ENCODE assay signal across 30 cellular contexts in genomic region chr1:78102916-78103315, GRCh38. TPM values are rescaled to one million over a fixed set of nuclear protein-coding genes. Genes with fewer than 3 reads are reported as not detected.
DNase-seq lines count a peak whose midpoint lies in the region; ATAC-seq and TF ChIP-seq lines count a peak whose summit lies in the region.
"Had no signal": no experiment of that assay in that cellular context is flagged by ENCODE, and none has a peak within 500 bp of the region (broad histone marks: within the 10 kb centered on the region; RNA-seq: fewer than 3 reads in every experiment).

No MANE protein-coding gene starts in this region.

- no peaks in the 10 kb centered on the region for H3K9me2 ChIP-seq in SK-N-SH

- TF ChIP-seq RAD21 in SK-N-SH (IDR thresholded peaks at IDR 0.05; ENCODE audit: low read length), result no peak

- H2AFZ ChIP-seq in SK-N-SH (ENCODE audit: low read depth) (0 out of 2 replicates have a peak overlapping the region, but pooled peaks have one; percentile 15), fibroblast of lung (ENCODE audit: low read length) (no peak overlapping the region), smooth muscle cell (ENCODE audit: low read depth) (no peak overlapping the region)
- H2AFZ ChIP-seq: PC-9 had no signal

- H3K79me2 ChIP-seq in SK-N-SH (ENCODE audit: insufficient read depth), result no peaks in the 10 kb centered on the region
- no peaks in the 10 kb centered on the region for H3K79me2 ChIP-seq in fibroblast of lung (ENCODE audit: control insufficient read depth, insufficient read depth, low read length)
- no peaks in the 10 kb centered on the region for H3K79me2 ChIP-seq in smooth muscle cell (ENCODE audit: low read depth)

- no peak for DNase-seq in SK-N-SH
- peak; percentile 71 for DNase-seq in LHCN-M2 (ENCODE audit: low read depth)
- no peak for DNase-seq in fibroblast of lung (ENCODE audit: low read depth in 2 of 2)
- DNase-seq in smooth muscle cell (lab: John Stamatoyannopoulos, UW; ENCODE audit: unreplicated experiment), result no peak
- DNase-seq in activated CD4-positive, alpha-beta T cell treated with anti-CD3 and anti-CD28 coated beads for 36 hours, result no peak
- DNase-seq: activated CD4-positive, alpha-beta T cell treated with anti-CD3 and anti-CD28 coated beads for 4 hours; activated naive CD4-positive, alpha-beta T cell treated with anti-CD3 and anti-CD28 coated beads, Interleukin-2, amount 10 ng/mL, durations not matched to agents 7 days and 5 days; CD4-positive, CD25-positive, alpha-beta regulatory T cell; cortex of kidney; DND-41; effector memory CD4-positive, alpha-beta T cell; head of caudate nucleus; MM.1S; natural killer cell; NCI-H1105 treated with DMSO at 0.1 percent for 48 hours; NCI-H2029 treated with DMSO at 0.1 percent for 48 hours; NCI-H526; nucleus accumbens; PC-9; SHP77 treated with DMSO at 0.1 percent for 48 hours; stimulated activated naive CD4-positive, alpha-beta T cell; upper lobe of left lung had no signal

- intact Hi-C loops in activated CD4-positive, alpha-beta T cell treated with anti-CD3 and anti-CD28 coated beads for 36 hours (cut with DNase I, micrococcal nuclease), result no loop called here

- no peak overlapping the region for H3K4me3 ChIP-seq in SK-N-SH (ENCODE audit: low read depth in 2 of 2, low read length in 1 of 2)
- H3K4me3 ChIP-seq in fibroblast of lung (replicated peaks in 1 of 4; ENCODE audit: control extremely low read depth in 1 of 4, insufficient read depth in 1 of 4, low read depth in 3 of 4, low read length in 4 of 4), result no peak overlapping the region
- H3K4me3 ChIP-seq in smooth muscle cell, result no peak overlapping the region
- H3K4me3 ChIP-seq: PC-9, skin epidermis, upper lobe of left lung had no signal

- peak overlapping the region in 1 of 2 experiments; percentile 97; a peak in 2 of 4 replicates for H3K27ac ChIP-seq in SK-N-SH (ENCODE audit: low read depth in 2 of 2, low read length in 1 of 2)
- peak overlapping the region; percentile 65 for H3K27ac ChIP-seq in fibroblast of lung (ENCODE audit: insufficient read depth, low read length)
- H3K27ac ChIP-seq in smooth muscle cell (ENCODE audit: low read depth), result peak overlapping the region; percentile 86
- H3K27ac ChIP-seq: 22Rv1, KMS-11, PC-9 had no signal

- POLR2A ChIA-PET in SK-N-SH (lab: Yijun Ruan, JAX), result no interaction called here
- POLR2A ChIA-PET in activated CD4-positive, alpha-beta T cell treated with anti-CD3 and anti-CD28 coated beads for 36 hours (lab: Charles Lee), result no interaction called here

- H3K27me3 Mint-ChIP-seq in activated CD4-positive, alpha-beta T cell treated with anti-CD3 and anti-CD28 coated beads for 36 hours, result peaks cover 4% of the 10 kb centered on the region
- H3K27me3 Mint-ChIP-seq: activated naive CD4-positive, alpha-beta T cell treated with anti-CD3 and anti-CD28 coated beads, Interleukin-2, amount 10 ng/mL, durations not matched to agents 7 days and 5 days had no signal

- no peak overlapping the region for H3K4me2 ChIP-seq in SK-N-SH
- no peak overlapping the region for H3K4me2 ChIP-seq in fibroblast of lung (ENCODE audit: extremely low read depth, insufficient read depth, low read length)
- H3K4me2 ChIP-seq in smooth muscle cell, result no peak overlapping the region
- H3K4me2 ChIP-seq: KMS-11, PC-9 had no signal

- H4K20me1 ChIP-seq in SK-N-SH (ENCODE audit: insufficient read depth), result no peaks in the 10 kb centered on the region
- no peaks in the 10 kb centered on the region for H4K20me1 ChIP-seq in fibroblast of lung (ENCODE audit: control insufficient read depth, extremely low read depth, insufficient read depth, low read length)
- H4K20me1 ChIP-seq in smooth muscle cell (ENCODE audit: low read depth), result no peaks in the 10 kb centered on the region

- TF ChIP-seq CTCF in SK-N-SH (IDR thresholded peaks at IDR 0.05), result no peak
- no peak for TF ChIP-seq CTCF in fibroblast of lung (conservative IDR thresholded peaks at IDR 0.05 in 1 of 2, IDR thresholded peaks at IDR 0.05 in 1 of 2; ENCODE audit: low read depth in 1 of 2, low read length in 2 of 2)
- TF ChIP-seq CTCF in smooth muscle cell (IDR thresholded peaks at IDR 0.05; ENCODE audit: borderline replicate concordance, insufficient read depth, poor library complexity, severe bottlenecking), result no peak

- H3K9ac ChIP-seq in SK-N-SH (peak overlapping the region; percentile 68; the same call in 1 of the 2 replicates), fibroblast of lung (ENCODE audit: insufficient read depth, low read length) (no peak overlapping the region), smooth muscle cell (ENCODE audit: low read depth) (no peak overlapping the region)
- H3K9ac ChIP-seq: KMS-11 had no signal

- H3K9me3 Mint-ChIP-seq in activated CD4-positive, alpha-beta T cell treated with anti-CD3 and anti-CD28 coated beads for 36 hours (ENCODE audit: low read depth), result no peaks in the 10 kb centered on the region
- H3K9me3 Mint-ChIP-seq: activated naive CD4-positive, alpha-beta T cell treated with anti-CD3 and anti-CD28 coated beads, Interleukin-2, amount 10 ng/mL, durations not matched to agents 7 days and 5 days; activated T-helper 17 cell treated with anti-CD3 and anti-CD28 coated beads, Interleukin-2, amount 50 U/mL, for 72 hours; natural killer cell; T-helper 2 cell treated with Interferon-gamma antibody and Interleukin-4, amounts not matched to agents 5 μg/mL and 100 μg/mL, for 36 hours had no signal

- no peak overlapping the region for H3K27ac Mint-ChIP-seq in activated CD4-positive, alpha-beta T cell treated with anti-CD3 and anti-CD28 coated beads for 36 hours
- H3K27ac Mint-ChIP-seq: activated naive CD4-positive, alpha-beta T cell treated with anti-CD3 and anti-CD28 coated beads, Interleukin-2, amount 10 ng/mL, durations not matched to agents 7 days and 5 days; activated T-helper 17 cell treated with anti-CD3 and anti-CD28 coated beads, Interleukin-2, amount 50 U/mL, for 72 hours; CD4-positive, CD25-positive, alpha-beta regulatory T cell; natural killer cell; T-helper 2 cell treated with Interferon-gamma antibody and Interleukin-4, amounts not matched to agents 5 μg/mL and 100 μg/mL, for 36 hours had no signal

- ATAC-seq in SK-N-SH treated with all-trans-retinoic acid at 6 μM for 48 hours (no peak), HG02840 (IDR thresholded peaks at IDR 0.05; ENCODE audit: low FRiP score, unreplicated experiment) (no peak), HG02938 (IDR thresholded peaks at IDR 0.05; ENCODE audit: unreplicated experiment) (no peak)
- ATAC-seq in activated CD4-positive, alpha-beta T cell treated with anti-CD3 and anti-CD28 coated beads for 36 hours, result no peak
- ATAC-seq: activated T-helper 17 cell treated with anti-CD3 and anti-CD28 coated beads, Interleukin-2, amount 50 U/mL, for 72 hours; natural killer cell had no signal

- TF ChIP-seq EP300 in SK-N-SH (IDR thresholded peaks at IDR 0.05; ENCODE audit: borderline replicate concordance in 1 of 2, low read depth in 1 of 2, low read length in 1 of 2), result no peak

- no peak overlapping the region for H3K4me3 Mint-ChIP-seq in activated CD4-positive, alpha-beta T cell treated with anti-CD3 and anti-CD28 coated beads for 36 hours
- H3K4me3 Mint-ChIP-seq: activated naive CD4-positive, alpha-beta T cell treated with anti-CD3 and anti-CD28 coated beads, Interleukin-2, amount 10 ng/mL, durations not matched to agents 7 days and 5 days; activated T-helper 17 cell treated with anti-CD3 and anti-CD28 coated beads, Interleukin-2, amount 50 U/mL, for 72 hours; CD4-positive, CD25-positive, alpha-beta regulatory T cell; natural killer cell; T-helper 2 cell treated with Interferon-gamma antibody and Interleukin-4, amounts not matched to agents 5 μg/mL and 100 μg/mL, for 36 hours had no signal

- no peaks in the 10 kb centered on the region for H3K36me3 ChIP-seq in SK-N-SH (replicated peaks in 1 of 2; ENCODE audit: control insufficient read depth in 1 of 2, insufficient read depth in 2 of 2, low read length in 1 of 2)
- H3K36me3 ChIP-seq in fibroblast of lung (ENCODE audit: control insufficient read depth, insufficient read depth, low read length), result no peaks in the 10 kb centered on the region
- no peaks in the 10 kb centered on the region for H3K36me3 ChIP-seq in smooth muscle cell (ENCODE audit: low read depth)
- H3K36me3 ChIP-seq: upper lobe of left lung had no signal

- H3K4me1 ChIP-seq in SK-N-SH (ENCODE audit: control insufficient read depth in 1 of 2, insufficient read depth in 2 of 2, low read depth in 1 of 2, low read length in 1 of 2) (peaks cover 0 to 19% of the 10 kb centered on the region in 2 experiments; a peak in 1 of 4 replicates), fibroblast of lung (ENCODE audit: control insufficient read depth, extremely low read depth, insufficient read depth, low read length) (peaks cover 16% of the 10 kb centered on the region), smooth muscle cell (ENCODE audit: low read depth) (no peaks in the 10 kb centered on the region)

- H3K9me3 ChIP-seq in SK-N-SH, result no peaks in the 10 kb centered on the region
- no peaks in the 10 kb centered on the region for H3K9me3 ChIP-seq in fibroblast of lung (ENCODE audit: control insufficient read depth, insufficient read depth, low read depth, low read length)
- no peaks in the 10 kb centered on the region for H3K9me3 ChIP-seq in smooth muscle cell (replicated peaks; ENCODE audit: low read depth)
- H3K9me3 ChIP-seq: upper lobe of left lung had no signal

- 90% methylated on average over 2 of the region's 2 CpGs for WGBS in SK-N-SH (ENCODE audit: low lambda C conversion rate)
- WGBS in smooth muscle cell (ENCODE audit: low lambda C conversion rate), result 83% methylated on average over 2 of the region's 2 CpGs

- H3K27me3 ChIP-seq in SK-N-SH (ENCODE audit: insufficient read depth) (no peaks in the 10 kb centered on the region), fibroblast of lung (ENCODE audit: control insufficient read depth, insufficient read depth, low read length) (no peaks in the 10 kb centered on the region), smooth muscle cell (ENCODE audit: low read depth) (no peaks in the 10 kb centered on the region)
- H3K27me3 ChIP-seq: upper lobe of left lung had no signal

- H3K4me1 Mint-ChIP-seq in activated CD4-positive, alpha-beta T cell treated with anti-CD3 and anti-CD28 coated beads for 36 hours, result no peaks in the 10 kb centered on the region
- H3K4me1 Mint-ChIP-seq: activated naive CD4-positive, alpha-beta T cell treated with anti-CD3 and anti-CD28 coated beads, Interleukin-2, amount 10 ng/mL, durations not matched to agents 7 days and 5 days; activated T-helper 17 cell treated with anti-CD3 and anti-CD28 coated beads, Interleukin-2, amount 50 U/mL, for 72 hours; CD4-positive, CD25-positive, alpha-beta regulatory T cell; natural killer cell had no signal

- CTCF ChIA-PET in SK-N-SH (lab: Yijun Ruan, JAX), result interaction anchor here (0.8 to 3.7 kb wide), 3 partner anchors 11 to 44 kb away, joined by 3 to 22 read pairs (median 8); no protein-coding TSS in a partner anchor
- CTCF ChIA-PET in activated CD4-positive, alpha-beta T cell treated with anti-CD3 and anti-CD28 coated beads for 36 hours (lab: Charles Lee), result interaction anchor here (0.6 to 1.2 kb wide), 2 partner anchors 12 to 101 kb away, joined by 3 read pairs; no protein-coding TSS in a partner anchor

- no peaks in the 10 kb centered on the region for H3K36me3 Mint-ChIP-seq in activated CD4-positive, alpha-beta T cell treated with anti-CD3 and anti-CD28 coated beads for 36 hours (ENCODE audit: low read depth)
- H3K36me3 Mint-ChIP-seq: activated naive CD4-positive, alpha-beta T cell treated with anti-CD3 and anti-CD28 coated beads, Interleukin-2, amount 10 ng/mL, durations not matched to agents 7 days and 5 days; CD4-positive, CD25-positive, alpha-beta regulatory T cell; natural killer cell had no signal

- H3F3A ChIP-seq in SK-N-SH (replicated peaks; ENCODE audit: insufficient read depth) (peaks cover 29% of the 10 kb centered on the region), smooth muscle cell (ENCODE audit: low read depth) (no peaks in the 10 kb centered on the region)

RNA-seq across cellular contexts. Expression of gene GIPC2, which starts 57.1 kb away (rescaled TPM):
- polyA plus RNA-seq in SK-N-SH (2012; rRNA removed) (0.02 TPM in 1 of 2 replicates, not detected in the other), fibroblast of lung (0.35 and 0.56 TPM in 2 replicates), smooth muscle cell (0.05 TPM in 1 of 2 replicates, not detected in the other)
- 0.04 TPM in 2 replicates for polyA plus RNA-seq in SK-N-SH (2012; cell fraction: cytosol; rRNA removed)
- not detected in 2 replicates for polyA plus RNA-seq in SK-N-SH (2012; cell fraction: nucleus; rRNA removed)
- total RNA-seq in LHCN-M2 (2014; rRNA removed) (1.5 and 1.7 TPM in 2 replicates), fibroblast of lung (0.50 and 0.77 TPM in 2 replicates), smooth muscle cell (0.13 TPM in 1 of 2 replicates, not detected in the other)
- 0.81 TPM for polyA plus RNA-seq in LHCN-M2 (2012)
- polyA plus RNA-seq in fibroblast of lung (2012), result 0.30 and 0.51 TPM in 2 replicates
- not detected in 2 replicates for polyA minus RNA-seq in fibroblast of lung (ENCODE audit: low replicate concordance)
- total RNA-seq in activated CD4-positive, alpha-beta T cell treated with anti-CD3 and anti-CD28 coated beads for 36 hours, result under 1 TPM; 0.05 to 0.09 TPM
- total RNA-seq: CD4-positive, CD25-positive, alpha-beta regulatory T cell; natural killer cell had no signal
